Comparison of ENCODE assay signal across 1 cellular context in the genomic region with DNA sequence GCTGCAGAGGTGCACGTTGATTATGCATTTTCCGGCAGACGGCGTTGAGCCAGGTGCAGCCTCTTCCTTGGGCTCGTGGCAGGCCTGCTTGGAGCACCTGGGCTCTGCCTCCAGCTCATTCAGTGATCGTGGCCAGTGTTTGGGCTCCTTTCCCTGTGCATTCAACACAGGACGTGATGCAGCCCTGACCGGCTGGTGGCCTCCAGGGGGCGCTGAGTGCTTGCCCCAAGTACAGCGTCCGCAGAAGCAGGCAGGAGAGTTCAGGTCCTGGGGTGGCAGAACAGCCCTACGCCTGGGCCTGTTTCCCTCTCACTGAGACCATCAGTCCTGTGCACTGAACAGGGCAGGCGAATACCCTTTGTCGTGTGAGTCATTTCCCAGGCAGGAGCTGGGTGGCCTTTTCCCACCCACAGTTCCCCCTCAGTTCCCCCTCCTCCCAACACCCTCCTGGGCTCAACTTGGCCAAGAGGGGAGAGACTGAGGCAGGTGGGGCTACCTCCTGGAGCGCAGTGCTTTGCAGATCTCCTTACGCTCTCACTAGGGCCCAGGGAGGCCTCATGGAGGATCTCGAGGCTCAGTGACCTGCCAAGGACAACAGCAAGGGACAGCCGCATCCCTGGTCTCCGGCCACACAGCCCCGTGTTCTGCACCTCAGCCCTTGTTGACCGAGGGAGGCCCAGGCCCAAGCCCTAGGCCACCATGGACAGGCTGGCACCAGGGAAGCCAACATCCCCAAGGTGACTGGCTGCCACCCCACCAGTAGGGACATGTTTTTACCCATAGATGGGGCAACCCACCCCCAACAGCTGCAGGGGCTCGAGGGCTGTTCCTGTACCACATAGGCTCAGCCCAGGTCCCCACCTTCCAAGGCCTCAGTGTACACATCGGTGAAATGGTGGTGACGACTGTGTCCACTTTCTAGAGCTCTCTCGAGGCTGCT.
A peak's percentile ranks its signal among the peaks of the same experiment; 100 is the strongest.
TF ChIP-seq lines count a peak whose summit lies in the region.

No MANE protein-coding gene starts in this region.

TF ChIP-seq in HepG2, 621 proteins besides CTCF, POLR2A, EP300 and RAD21 (continued from another document):
- TF ChIP-seq, protein P1, sequence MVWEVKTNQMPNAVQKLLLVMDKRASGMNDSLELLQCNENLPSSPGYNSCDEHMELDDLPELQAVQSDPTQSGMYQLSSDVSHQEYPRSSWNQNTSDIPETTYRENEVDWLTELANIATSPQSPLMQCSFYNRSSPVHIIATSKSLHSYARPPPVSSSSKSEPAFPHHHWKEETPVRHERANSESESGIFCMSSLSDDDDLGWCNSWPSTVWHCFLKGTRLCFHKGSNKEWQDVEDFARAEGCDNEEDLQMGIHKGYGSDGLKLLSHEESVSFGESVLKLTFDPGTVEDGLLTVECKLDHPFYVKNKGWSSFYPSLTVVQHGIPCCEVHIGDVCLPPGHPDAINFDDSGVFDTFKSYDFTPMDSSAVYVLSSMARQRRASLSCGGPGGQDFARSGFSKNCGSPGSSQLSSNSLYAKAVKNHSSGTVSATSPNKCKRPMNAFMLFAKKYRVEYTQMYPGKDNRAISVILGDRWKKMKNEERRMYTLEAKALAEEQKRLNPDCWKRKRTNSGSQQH (CRISPR knock-in tag; IDR thresholded peaks at IDR 0.05; ENCODE audit: low read depth) = no peak
- TF ChIP-seq, protein P2, sequence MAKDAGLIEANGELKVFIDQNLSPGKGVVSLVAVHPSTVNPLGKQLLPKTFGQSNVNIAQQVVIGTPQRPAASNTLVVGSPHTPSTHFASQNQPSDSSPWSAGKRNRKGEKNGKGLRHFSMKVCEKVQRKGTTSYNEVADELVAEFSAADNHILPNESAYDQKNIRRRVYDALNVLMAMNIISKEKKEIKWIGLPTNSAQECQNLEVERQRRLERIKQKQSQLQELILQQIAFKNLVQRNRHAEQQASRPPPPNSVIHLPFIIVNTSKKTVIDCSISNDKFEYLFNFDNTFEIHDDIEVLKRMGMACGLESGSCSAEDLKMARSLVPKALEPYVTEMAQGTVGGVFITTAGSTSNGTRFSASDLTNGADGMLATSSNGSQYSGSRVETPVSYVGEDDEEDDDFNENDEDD (CRISPR knock-in tag; IDR thresholded peaks at IDR 0.05; ENCODE audit: borderline replicate concordance) = no peak
- TF ChIP-seq ZNF24 (IDR thresholded peaks at IDR 0.05) = no peak
- TF ChIP-seq BRCA1 (CRISPR knock-in tag; IDR thresholded peaks at IDR 0.05) = no peak
- TF ChIP-seq ZNF253 (CRISPR knock-in tag; IDR thresholded peaks at IDR 0.05; ENCODE audit: borderline replicate concordance) = no peak
- peak; percentile 60; the same call in 1 of the 2 replicates for TF ChIP-seq RXRA (CRISPR knock-in tag; IDR thresholded peaks at IDR 0.05)
- TF ChIP-seq RFXANK (CRISPR knock-in tag; IDR thresholded peaks at IDR 0.05) = no peak
- no peak for TF ChIP-seq FOXJ3 (CRISPR knock-in tag; IDR thresholded peaks at IDR 0.05; ENCODE audit: borderline replicate concordance)
